In the genomic region with DNA sequence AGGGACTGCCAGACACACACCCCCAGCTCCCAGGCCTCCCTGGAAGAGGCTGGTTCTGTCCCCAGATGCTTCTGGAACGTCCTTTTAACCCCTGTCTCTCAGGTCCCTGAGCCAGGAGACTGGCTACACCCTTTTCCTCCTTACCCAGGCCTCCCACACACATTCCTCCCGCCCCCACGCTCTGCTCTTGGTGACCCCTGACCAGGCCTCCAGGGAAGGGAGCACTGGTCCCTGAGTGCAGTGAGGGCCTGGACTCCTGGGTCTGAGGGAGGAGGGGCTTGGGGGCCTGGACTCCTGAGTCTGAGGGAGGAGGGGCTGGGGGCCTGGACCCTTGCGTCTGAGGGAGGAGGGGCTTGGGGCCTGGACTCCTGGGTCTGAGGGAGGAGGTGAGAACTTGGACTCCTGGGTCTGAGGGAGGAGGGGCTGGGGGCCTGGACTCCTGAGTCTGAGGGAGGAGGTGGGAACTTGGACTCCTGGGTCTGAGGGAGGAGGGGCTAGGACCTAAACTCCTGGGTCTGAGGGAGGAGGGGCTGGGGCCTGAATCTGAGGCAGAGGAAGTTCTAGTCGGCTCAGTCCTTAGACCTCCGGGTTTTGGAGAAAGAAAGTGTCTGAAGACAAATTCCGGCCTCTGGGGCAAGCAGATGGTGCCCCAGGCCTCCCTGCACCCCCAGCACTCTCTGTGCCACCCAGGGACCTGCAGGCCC, we compare ENCODE assay signal across 17 cellular contexts. TPM values are rescaled to one million over a fixed set of nuclear protein-coding genes. Genes with fewer than 3 reads are reported as not detected.
A peak's percentile ranks its signal among the peaks of the same experiment; 100 is the strongest.
DNase-seq lines count a peak whose midpoint lies in the region; ATAC-seq and TF ChIP-seq lines count a peak whose summit lies in the region.
"Had no signal": no experiment of that assay in that cellular context is flagged by ENCODE, and none has a peak within 500 bp of the region (broad histone marks: within the 10 kb centered on the region; RNA-seq: fewer than 3 reads in every experiment).

No MANE protein-coding gene starts in this region.

- peak overlapping the region; percentile 65 for H3K9ac ChIP-seq in HCT116 (ENCODE audit: low read length)

- no peak for DNase-seq in HCT116 (ENCODE audit: low read depth, low spot score)
- peak in 2 of 61 donors; percentile 9 to 45 for DNase-seq in caudate nucleus (lab: John Stamatoyannopoulos, UW)
- DNase-seq in kidney tubule cell (ENCODE audit: low spot score) = peak; percentile 28
- peak; percentile 18 for DNase-seq in sciatic nerve (ENCODE audit: low spot score)
- DNase-seq in stimulated activated naive CD4-positive, alpha-beta T cell (lab: John Stamatoyannopoulos, UW) = no peak
- no peak for DNase-seq in medulla oblongata (ENCODE audit: extremely low spot score)
- DNase-seq: HFFc6, Karpas-422, NCI-H1694 treated with DMSO at 0.1 percent for 48 hours, NCI-H2171 treated with DMSO at 0.1 percent for 48 hours, NCI-H524 had no signal

- RAD21 ChIA-PET in HCT116 (lab: Charles Lee; ENCODE audit: low non-redundant PET in 1 of 2, low total read pairs in 2 of 2, uncharacterized antibody in 2 of 2, unreplicated experiment in 2 of 2) = interaction anchor here (0.8 to 1.0 kb wide), 3 partner anchors 38 to 50 kb away, joined by 3 to 9 read pairs (median 5); no protein-coding TSS in a partner anchor

- H3K4me1 ChIP-seq in HCT116 (ENCODE audit: control insufficient read depth in 1 of 2, insufficient read depth in 2 of 2, low read length in 2 of 2) = peaks cover 42 to 81% of the 10 kb centered on the region in 2 experiments
- H3K4me1 ChIP-seq: SJSA1 had no signal

- H3K79me2 ChIP-seq in HCT116 (ENCODE audit: insufficient read depth, low read length) = no peaks in the 10 kb centered on the region

- ATAC-seq in HCT116 (peak; percentile 56), sciatic nerve (no peak), HG03457 (IDR thresholded peaks at IDR 0.05; ENCODE audit: unreplicated experiment) (no peak), GM21529 (IDR thresholded peaks at IDR 0.05; ENCODE audit: unreplicated experiment) (no peak)

- H3K4me3 ChIP-seq in HCT116 (replicated peaks in 1 of 2; ENCODE audit: low read depth in 1 of 2, low read length in 2 of 2) = peak overlapping the region; percentile 37 to 53
- H3K4me3 ChIP-seq: SJSA1 had no signal

- peak overlapping the region; percentile 71 for H3K4me2 ChIP-seq in HCT116 (ENCODE audit: low read length)

- no peaks in the 10 kb centered on the region for H3K9me3 ChIP-seq in HCT116 (ENCODE audit: control insufficient read depth in 1 of 2, insufficient read depth in 1 of 2, low read depth in 1 of 2, low read length in 2 of 2)
- H3K9me3 ChIP-seq: SJSA1 had no signal

- POLR2A ChIA-PET in HCT116 (lab: Charles Lee) = interaction anchor here (0.5 to 1.4 kb wide), 4 partner anchors 34 to 69 kb away, joined by 3 to 8 read pairs (median 3); no protein-coding TSS in a partner anchor

- H3K9me2 ChIP-seq in HCT116 (ENCODE audit: insufficient read depth) = no peaks in the 10 kb centered on the region

- H4K20me1 ChIP-seq in HCT116 (ENCODE audit: insufficient read depth) = no peaks in the 10 kb centered on the region

- peak overlapping the region; percentile 55 for H2AFZ ChIP-seq in HCT116 (ENCODE audit: low read depth, low read length, poor library complexity, severe bottlenecking)

- CTCF ChIA-PET in HCT116 (lab: Charles Lee) = interaction anchor here (1.0 kb wide), 1 partner anchor 48 kb away, joined by 3 read pairs; no protein-coding TSS in a partner anchor

- TF ChIP-seq RAD21 in HCT116 (IDR thresholded peaks at IDR 0.05; ENCODE audit: low read depth) = no peak

- intact Hi-C loops in HCT116 (cut with micrococcal nuclease) (loop anchor here (2.0 to 5.0 kb wide), 3 partner anchors 33 to 48 kb away; partner anchors contain the start of gene KLK8), sciatic nerve (cut with DNase I) (no loop called here)

- H3K36me3 ChIP-seq in HCT116 (ENCODE audit: control insufficient read depth in 1 of 2, insufficient read depth in 2 of 2, low read length in 2 of 2) = no peaks in the 10 kb centered on the region
- H3K36me3 ChIP-seq: SJSA1 had no signal

- H3K27ac ChIP-seq in HCT116 (ENCODE audit: low read depth, low read length) = peak overlapping the region; percentile 95
- H3K27ac ChIP-seq in caudate nucleus (ENCODE audit: low read depth, low read length) = peak overlapping the region; percentile 98
- H3K27ac ChIP-seq: C4-2B, SJSA1 had no signal

- TSS peak; percentile 34 for BruUV-seq in HCT116 (replicated peaks; lab: Mats Ljungman, UMichigan)

- H3K27me3 ChIP-seq in HCT116 (ENCODE audit: insufficient read depth, low read length) = no peaks in the 10 kb centered on the region

- TF ChIP-seq POLR2A in HCT116 (IDR thresholded peaks at IDR 0.05; ENCODE audit: borderline replicate concordance, extremely low read depth, insufficient read depth, insufficient read length) = no peak

- no peak for TF ChIP-seq CTCF in HCT116 (IDR thresholded peaks at IDR 0.05 in 2 of 3, conservative IDR thresholded peaks at IDR 0.05 in 1 of 3; ENCODE audit: borderline replicate concordance in 1 of 3, insufficient read depth in 1 of 3, low read depth in 2 of 3, low read length in 2 of 3)

TF ChIP-seq in HCT116, 20 proteins besides CTCF, POLR2A, EP300 and RAD21:
- no peak for TF ChIP-seq SP1 (IDR thresholded peaks at IDR 0.05; ENCODE audit: low read depth)
- peak; percentile 92 for TF ChIP-seq EGR1 (IDR thresholded peaks at IDR 0.05; ENCODE audit: low read depth)
- no peak for TF ChIP-seq TCF7L2 (IDR thresholded peaks at IDR 0.05; ENCODE audit: borderline replicate concordance, extremely low read depth, insufficient read depth, insufficient read length)

RNA-seq across cellular contexts. Expression of gene KLK6, which starts 0.5 kb away (rescaled TPM):
- 40.5 TPM for total RNA-seq in HCT116 (2021; ENCODE audit: unreplicated experiment)
- 72.9 and 87.4 TPM in 2 replicates for polyA plus RNA-seq in HCT116 (2012)
- total RNA-seq in sciatic nerve = 8.8 TPM
- total RNA-seq: HFFc6, RPMI7951, SJSA1 had no signal
- polyA plus RNA-seq: AG04450 had no signal

RNA-seq across cellular contexts. Expression of gene KLK7, which starts 14.9 kb away (rescaled TPM):
- total RNA-seq in HCT116 (2021; ENCODE audit: unreplicated experiment) = 30.5 TPM
- 31.4 and 34.2 TPM in 2 replicates for polyA plus RNA-seq in HCT116 (2012)
- 5.5 TPM for total RNA-seq in sciatic nerve
- total RNA-seq: HFFc6, RPMI7951, SJSA1 had no signal
- polyA plus RNA-seq: AG04450 had no signal

RNA-seq across cellular contexts. Expression of gene KLK5, which starts 16.0 kb away (rescaled TPM):
- 1.2 TPM for total RNA-seq in HCT116 (2021; ENCODE audit: unreplicated experiment)
- 4.4 and 5.8 TPM in 2 replicates for polyA plus RNA-seq in HCT116 (2012)
- not detected for total RNA-seq in sciatic nerve
- total RNA-seq: HFFc6, RPMI7951, SJSA1 had no signal
- polyA plus RNA-seq: AG04450 had no signal

RNA-seq across cellular contexts. Expression of gene KLK8, which starts 32.5 kb away (rescaled TPM):
- 92.8 TPM for total RNA-seq in HCT116 (2021; ENCODE audit: unreplicated experiment)
- polyA plus RNA-seq in HCT116 (2012) = 149 and 150 TPM in 2 replicates
- total RNA-seq in sciatic nerve = 1.8 TPM
- total RNA-seq: HFFc6, RPMI7951, SJSA1 had no signal
- polyA plus RNA-seq: AG04450 had no signal

RNA-seq across cellular contexts. Expression of gene KLK10, which starts 50.6 kb away (rescaled TPM):
- total RNA-seq in HCT116 (2021; ENCODE audit: unreplicated experiment) = 33.6 TPM
- polyA plus RNA-seq in HCT116 (2012) = 37.4 and 37.8 TPM in 2 replicates
- total RNA-seq in sciatic nerve = 3.0 TPM
- total RNA-seq: HFFc6, RPMI7951, SJSA1 had no signal
- polyA plus RNA-seq: AG04450 had no signal

Comparison
In these comparisons a context has a peak if more than half of its experiments do, and no peak if none do; other contexts are left out.
1. DNase-seq: peak in kidney tubule cell (single experiment) and sciatic nerve (single experiment); none in HCT116 (single experiment), stimulated activated naive CD4-positive, alpha-beta T cell (0 of 6) and medulla oblongata (single experiment).